In the genomic region with DNA sequence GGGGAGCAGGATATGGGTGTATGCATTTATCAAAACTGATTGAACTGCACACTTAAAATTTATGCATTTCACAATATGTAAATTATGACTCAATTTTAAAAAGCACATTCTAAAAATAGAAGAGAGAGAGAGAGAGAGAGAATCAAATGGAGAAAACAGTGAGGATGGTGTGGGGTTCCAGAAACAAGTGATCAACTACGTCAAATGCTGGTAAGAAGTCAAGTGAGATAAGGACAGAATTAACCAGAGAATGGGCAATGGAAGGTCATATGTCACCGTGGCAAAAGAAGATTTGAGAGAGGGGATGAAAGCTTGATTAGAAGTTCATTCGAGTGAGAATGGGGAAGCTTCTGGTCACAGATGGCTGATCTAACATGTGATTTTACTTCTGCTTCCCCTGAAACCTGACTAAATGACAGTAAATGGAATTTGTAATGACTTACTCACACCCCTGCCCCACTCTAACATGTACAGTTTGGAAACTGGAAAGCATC, we compare ENCODE assay signal across 8 cellular contexts.
DNase-seq lines count a peak whose midpoint lies in the region; ATAC-seq and TF ChIP-seq lines count a peak whose summit lies in the region.

No MANE protein-coding gene starts in this region.

- H3K9me3 ChIP-seq in vagina, result no peaks in the 10 kb centered on the region
- no peaks in the 10 kb centered on the region for H3K9me3 ChIP-seq in ascending aorta

- H3K4me1 ChIP-seq in vagina (peaks cover 3% of the 10 kb centered on the region), ascending aorta (no peaks in the 10 kb centered on the region)

- DNase-seq in GM10266 (ENCODE audit: extremely low spot score) (peak; percentile 46), Kasumi-1 (lab: John Stamatoyannopoulos, UW) (peak; percentile 69 to 71), DMS114 treated with DMSO at 0.1 percent for 48 hours (lab: John Stamatoyannopoulos, UW; ENCODE audit: unreplicated experiment) (no peak), vagina (ENCODE audit: extremely low spot score in 2 of 2) (no peak), ascending aorta (ENCODE audit: low spot score in 2 of 2) (no peak), DMS153 treated with DMSO at 0.1 percent for 48 hours (lab: John Stamatoyannopoulos, UW; ENCODE audit: unreplicated experiment) (no peak)

- H3K4me3 ChIP-seq in vagina (no peak overlapping the region), ascending aorta (no peak overlapping the region)

- intact Hi-C loops in vagina (cut with DNase I), result no loop called here
- intact Hi-C loops in ascending aorta (cut with DNase I), result no loop called here

- TF ChIP-seq CTCF in GM10266 (IDR thresholded peaks at IDR 0.05; ENCODE audit: control insufficient read depth, insufficient read depth, low read depth, missing control alignments), result no peak
- no peak for TF ChIP-seq CTCF in vagina (IDR thresholded peaks at IDR 0.05)
- no peak for TF ChIP-seq CTCF in ascending aorta (IDR thresholded peaks at IDR 0.05)

- H3K36me3 ChIP-seq in vagina (no peaks in the 10 kb centered on the region), ascending aorta (no peaks in the 10 kb centered on the region)

- no peak for TF ChIP-seq POLR2A in vagina (IDR thresholded peaks at IDR 0.05)

- ATAC-seq in GM21515 (IDR thresholded peaks at IDR 0.05; ENCODE audit: unreplicated experiment) (peak; percentile 69), esophagus mucosa (peak; percentile 47)

- no peaks in the 10 kb centered on the region for H3K27me3 ChIP-seq in vagina
- no peaks in the 10 kb centered on the region for H3K27me3 ChIP-seq in ascending aorta

- H3K27ac ChIP-seq in vagina (no peak overlapping the region), ascending aorta (no peak overlapping the region)

Comparison
In these comparisons a context has a peak if more than half of its experiments do, and no peak if none do; other contexts are left out.
1. DNase-seq: peak in GM10266 (single experiment) and Kasumi-1 (2 of 2); none in DMS114 treated with DMSO at 0.1 percent for 48 hours (single experiment), vagina (0 of 2), ascending aorta (0 of 2) and DMS153 treated with DMSO at 0.1 percent for 48 hours (single experiment).